In genomic region chr2:63840785-63841253, GRCh38 we compare ENCODE assay signal across 1 cellular context.
TF ChIP-seq lines count a peak whose summit lies in the region.

No MANE protein-coding gene starts in this region.

TF ChIP-seq in GM23338, 12 proteins besides CTCF, POLR2A, EP300 and RAD21 (continued from another document):
- peak; percentile 27 for TF ChIP-seq REST (IDR thresholded peaks at IDR 0.05; ENCODE audit: unreplicated experiment)
- peak; percentile 99 for TF ChIP-seq POLR2AphosphoS5 (IDR thresholded peaks at IDR 0.05; ENCODE audit: low read depth)
